ENCODE assay signal across 24 cellular contexts in the genomic region with DNA sequence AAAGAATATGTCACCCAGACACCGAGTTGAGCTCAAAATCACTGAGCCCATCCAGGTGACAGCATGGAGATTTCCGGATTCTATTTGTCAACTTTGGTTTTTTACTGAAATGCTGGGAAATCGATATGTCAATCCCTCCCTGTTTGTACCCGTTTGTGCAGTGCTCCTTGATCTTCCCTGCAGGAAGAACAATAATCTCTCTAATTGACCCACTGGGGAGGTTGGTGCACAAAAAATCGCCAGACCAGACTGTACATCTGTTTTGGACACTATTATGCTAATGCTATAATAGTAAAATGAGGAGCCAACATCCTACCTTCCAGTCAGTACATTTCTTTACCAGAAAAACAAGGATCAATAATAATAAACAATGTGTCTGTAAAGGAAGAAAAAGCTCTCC. TPM values are rescaled to one million over a fixed set of nuclear protein-coding genes. Genes with fewer than 3 reads are reported as not detected.
DNase-seq lines count a peak whose midpoint lies in the region; FAIRE-seq and TF ChIP-seq lines count a peak whose summit lies in the region.
"Had no signal": no experiment of that assay in that cellular context is flagged by ENCODE, and none has a peak within 500 bp of the region (broad histone marks: within the 10 kb centered on the region; RNA-seq: fewer than 3 reads in every experiment).

No MANE protein-coding gene starts in this region.

- H2BK12ac ChIP-seq in H1 (ENCODE audit: low read depth, low read length) = no peak overlapping the region

- no peak overlapping the region for H3K9ac ChIP-seq in H1 (replicated peaks in 1 of 4; ENCODE audit: extremely low read depth in 1 of 4, low read depth in 3 of 4, low read length in 3 of 4)

- H3K18ac ChIP-seq in H1 (ENCODE audit: extremely low read depth, low read length) = no peak overlapping the region

- H3K36me3 Mint-ChIP-seq in IgD-negative memory B cell = no peaks in the 10 kb centered on the region
- peaks cover 4% of the 10 kb centered on the region for H3K36me3 Mint-ChIP-seq in type B pancreatic cell

- no peak for TF ChIP-seq RAD21 in H1 (IDR thresholded peaks at IDR 0.05 in 1 of 2, conservative IDR thresholded peaks at IDR 0.05 in 1 of 2; ENCODE audit: low read depth in 2 of 2, low read length in 2 of 2)

- H3K23ac ChIP-seq in H1 (ENCODE audit: insufficient read length) = no peak overlapping the region

- no peak for TF ChIP-seq POLR2A in H1 (IDR thresholded peaks at IDR 0.05; ENCODE audit: control extremely low read depth in 1 of 2, low read depth in 2 of 2, low read length in 2 of 2)

- no peak overlapping the region for H2AFZ ChIP-seq in H1 (ENCODE audit: low read length)

- H4K8ac ChIP-seq in H1 (ENCODE audit: extremely low read depth, insufficient read depth, low read length) = no peak overlapping the region

- no peak overlapping the region for H2AK5ac ChIP-seq in H1 (ENCODE audit: low read depth, low read length)

- peak; percentile 12 for DNase-seq in GM10266 (ENCODE audit: extremely low spot score)
- no peak for DNase-seq in H1 (ENCODE audit: low read depth in 1 of 2, low spot score in 2 of 2)
- no peak for DNase-seq in type B pancreatic cell (ENCODE audit: extremely low spot score, unreplicated experiment)
- no peak for DNase-seq in AG08395 (ENCODE audit: low spot score)
- no peak for DNase-seq in GM19239 (ENCODE audit: insufficient read length, low spot score)
- no peak for DNase-seq in SKM-1 treated with dmso at 0.1 percent for 144 hours (lab: John Stamatoyannopoulos, UW; ENCODE audit: unreplicated experiment)
- DNase-seq: ACHN, Calu3, DND-41, H7, NCI-H1092, NCI-H1436, NCI-H187, NCI-H2171 treated with DMSO at 0.1 percent for 48 hours, NCI-H345, NCI-H510A treated with DMSO at 0.1 percent for 48 hours, NCI-H748 treated with DMSO at 0.1 percent for 48 hours, SHP77, SW 1271 had no signal

- CTCF ChIA-PET in H1 (lab: Charles Lee; ENCODE audit: partially characterized antibody) = interaction anchor here (0.6 to 8.7 kb wide), 8 partner anchors 8 to 517 kb away, joined by 3 to 122 read pairs (median 4); no protein-coding TSS in a partner anchor

- H3K9me3 Mint-ChIP-seq in IgD-negative memory B cell = peaks cover 0 to 16% (median 3%) of the 10 kb centered on the region in 3 donors
- no peaks in the 10 kb centered on the region for H3K9me3 Mint-ChIP-seq in type B pancreatic cell
- H3K9me3 Mint-ChIP-seq: T-helper 1 cell treated with Interleukin-12 subunit alpha and Interleukin-12 subunit beta and Interleukin-4 antibody, amounts not matched to agents 30 μg/mL and 1 μg/mL, for 36 hours had no signal

- H2BK120ac ChIP-seq in H1 (replicated peaks; ENCODE audit: low read depth, low read length) = no peak overlapping the region

- peak overlapping the region in 1 of 4 donors; percentile 7 for H3K4me3 Mint-ChIP-seq in IgD-negative memory B cell
- peak overlapping the region; percentile 38 for H3K4me3 Mint-ChIP-seq in type B pancreatic cell
- H3K4me3 Mint-ChIP-seq: T-helper 1 cell treated with Interleukin-12 subunit alpha and Interleukin-12 subunit beta and Interleukin-4 antibody, amounts not matched to agents 30 μg/mL and 1 μg/mL, for 36 hours had no signal

- H3K79me2 ChIP-seq in H1 (ENCODE audit: control insufficient read depth in 1 of 2, insufficient read depth in 2 of 2, low read length in 2 of 2) = no peaks in the 10 kb centered on the region

- H3K23me2 ChIP-seq in H1 (ENCODE audit: low read depth, low read length) = peaks cover 8% of the 10 kb centered on the region; the same call in 1 of the 2 replicates

- TF ChIP-seq EP300 in H1 (IDR thresholded peaks at IDR 0.05; ENCODE audit: borderline replicate concordance in 1 of 2, low read depth in 2 of 2, low read length in 2 of 2) = no peak

- FAIRE-seq in H1 (lab: Jason Lieb, UNC) = no peak
- no peak for FAIRE-seq in GM19239 (lab: Jason Lieb, UNC)

- H3K14ac ChIP-seq in H1 (ENCODE audit: insufficient read length) = no peak overlapping the region

- no peak overlapping the region for H3K27ac ChIP-seq in H1 (ENCODE audit: low read depth, low read length)
- H3K27ac ChIP-seq: RWPE1 had no signal

- no peak overlapping the region; a peak in 1 of 4 replicates for H3K4me2 ChIP-seq in H1 (ENCODE audit: insufficient read depth in 1 of 2, low read depth in 2 of 2, low read length in 2 of 2)

- H3K27me3 Mint-ChIP-seq in IgD-negative memory B cell = peaks cover 75% of the 10 kb centered on the region
- peaks cover 93% of the 10 kb centered on the region for H3K27me3 Mint-ChIP-seq in type B pancreatic cell

- no peak overlapping the region for H2BK20ac ChIP-seq in H1 (ENCODE audit: low read length)

- peaks cover 0 to 3% (median 0%) of the 10 kb centered on the region in 4 experiments; a peak in 1 of 8 replicates for H3K36me3 ChIP-seq in H1 (ENCODE audit: control insufficient read depth in 2 of 4, insufficient read depth in 4 of 4, low read length in 3 of 4)

- H2BK15ac ChIP-seq in H1 (ENCODE audit: low read length) = no peak overlapping the region

- no peak overlapping the region for H3K4me3 ChIP-seq in H1 (ENCODE audit: extremely low read depth in 1 of 4, insufficient read depth in 2 of 4, low read depth in 3 of 4, low read length in 4 of 4)

- 17% methylated on average over 5 of the region's 5 CpGs; no CpG with 5 or more reads in 1 of the 2 experiments for WGBS in H1 (ENCODE audit: extremely low coverage in 1 of 2, insufficient coverage in 1 of 2, insufficient read length in 1 of 2, insufficient replicate concordance in 2 of 2, low coverage in 1 of 2, low lambda C conversion rate in 2 of 2, missing lambda C conversion rate in 1 of 2), 2 experiments

- H3K79me1 ChIP-seq in H1 (ENCODE audit: low read depth, low read length) = no peaks in the 10 kb centered on the region

- no peak for TF ChIP-seq CTCF in GM10266 (IDR thresholded peaks at IDR 0.05; ENCODE audit: control insufficient read depth, insufficient read depth, low read depth, missing control alignments)
- no peak for TF ChIP-seq CTCF in H1 (IDR thresholded peaks at IDR 0.05; ENCODE audit: control extremely low read depth in 1 of 3, insufficient read depth in 1 of 3, low read depth in 1 of 3, low read length in 3 of 3)
- no peak for TF ChIP-seq CTCF in type B pancreatic cell (conservative IDR thresholded peaks at IDR 0.05)

- peaks cover 19 to 31% of the 10 kb centered on the region in 2 experiments for H4K20me1 ChIP-seq in H1 (replicated peaks in 1 of 2; ENCODE audit: control insufficient read depth in 1 of 2, insufficient read depth in 2 of 2, low read length in 2 of 2)

- H3K4ac ChIP-seq in H1 (replicated peaks; ENCODE audit: insufficient read length, low read depth, low read length) = no peak overlapping the region

- H4K5ac ChIP-seq in H1 (ENCODE audit: insufficient read length, low read depth, low read length) = no peak overlapping the region

- no peak overlapping the region for H3K56ac ChIP-seq in H1 (replicated peaks; ENCODE audit: insufficient read length, low read depth, low read length)

- H3K27ac Mint-ChIP-seq in IgD-negative memory B cell (peak overlapping the region in 2 of 3 donors; percentile 22 to 99), type B pancreatic cell (no peak overlapping the region)

- H3K4me1 Mint-ChIP-seq in IgD-negative memory B cell (peaks cover 2 to 5% (median 4%) of the 10 kb centered on the region in 3 donors), type B pancreatic cell (ENCODE audit: unreplicated experiment) (peaks cover 10% of the 10 kb centered on the region)

- H2BK5ac ChIP-seq in H1 (ENCODE audit: low read depth, low read length) = no peak overlapping the region

- H3K9me3 ChIP-seq in H1 (ENCODE audit: insufficient read depth in 2 of 2, low read depth in 1 of 2, low read length in 1 of 2) = no peaks in the 10 kb centered on the region

- H3K27me3 ChIP-seq in H1 (replicated peaks in 1 of 4; ENCODE audit: control insufficient read depth in 3 of 4, extremely low read depth in 1 of 4, insufficient read depth in 3 of 4, low read length in 3 of 4) = peaks cover 90 to 99% (median 96%) of the 10 kb centered on the region in 4 experiments

- POLR2A ChIA-PET in H1 (lab: Charles Lee; ENCODE audit: partially characterized antibody) = interaction anchor here (3.3 kb wide), 1 partner anchor 11 kb away, joined by 18 read pairs; no protein-coding TSS in a partner anchor

- H4K91ac ChIP-seq in H1 (replicated peaks; ENCODE audit: insufficient read length, low read length) = no peak overlapping the region

- peaks cover 16 to 57% (median 31%) of the 10 kb centered on the region in 4 experiments for H3K4me1 ChIP-seq in H1 (replicated peaks in 1 of 4; ENCODE audit: control insufficient read depth in 3 of 4, insufficient read depth in 4 of 4, low read length in 3 of 4)

TF ChIP-seq in H1, 55 proteins besides CTCF, POLR2A, EP300 and RAD21:
- TF ChIP-seq CBX8 (IDR thresholded peaks at IDR 0.05; ENCODE audit: borderline replicate concordance, low read depth, low read length) = 0 out of 2 replicates have a peak, but pooled peaks have one; percentile 32
- TF ChIP-seq TEAD4 (IDR thresholded peaks at IDR 0.05; ENCODE audit: low read depth, low read length) = no peak
- TF ChIP-seq TCF12 (IDR thresholded peaks at IDR 0.05; ENCODE audit: low read depth, low read length) = no peak
- no peak for TF ChIP-seq SIX5 (IDR thresholded peaks at IDR 0.05; ENCODE audit: low read depth, low read length)
- TF ChIP-seq SP1 (IDR thresholded peaks at IDR 0.05; ENCODE audit: low read depth, low read length) = no peak
- TF ChIP-seq RXRA (IDR thresholded peaks at IDR 0.05; ENCODE audit: insufficient read depth, low read depth, low read length) = no peak
- no peak for TF ChIP-seq NRF1 (IDR thresholded peaks at IDR 0.05; ENCODE audit: low read depth, low read length)
- TF ChIP-seq SAP30 (IDR thresholded peaks at IDR 0.05; ENCODE audit: insufficient read depth, insufficient replicate concordance, low read length) = no peak
- peak; percentile 60 for TF ChIP-seq RNF2 (IDR thresholded peaks at IDR 0.05; ENCODE audit: borderline replicate concordance, low read depth, low read length, missing control alignments, poor library complexity, severe bottlenecking)
- TF ChIP-seq CTBP2 (IDR thresholded peaks at IDR 0.05; ENCODE audit: borderline replicate concordance, insufficient read depth, insufficient read length, low read length) = no peak
- no peak for TF ChIP-seq POU5F1 (IDR thresholded peaks at IDR 0.05; ENCODE audit: low read depth, low read length)

RNA-seq across cellular contexts. Expression of a gene that starts 1.8 kb away (rescaled TPM):
- polyA plus RNA-seq in IgD-negative memory B cell (not detected), H1 (2011; rRNA removed) (not detected in 2 replicates)
- total RNA-seq in H1 (2021; fragmentation: NEBNext Ultra II Directional; extraction: Animal tissue kit (Norgen Biotek cat#: 25700)) = 0.15 TPM in 2 replicates
- not detected for polyA plus RNA-seq in H1 (2011; cell fraction: cytosol; rRNA removed)
- polyA plus RNA-seq in H1 (2011; cell fraction: nucleus; rRNA removed) = not detected
- polyA plus RNA-seq in H1 (2012, experiment 1 of 2) = not detected in 4 replicates
- not detected for polyA plus RNA-seq in H1 (2012, experiment 2 of 2)
- 0.02 TPM for polyA plus RNA-seq in H1 (2013, experiment 1 of 2)
- 0.04 TPM for polyA plus RNA-seq in H1 (2013, experiment 2 of 2)
- polyA minus RNA-seq in H1 (2011; rRNA and poly(A)+ RNA removed) = not detected in 2 replicates
- polyA minus RNA-seq in H1 (2011; cell fraction: cytosol; rRNA and poly(A)+ RNA removed) = not detected
- polyA minus RNA-seq in H1 (2011; cell fraction: nucleus; rRNA and poly(A)+ RNA removed) = not detected
- 14.8 TPM in 1 of 2 replicates, not detected in the other for total RNA-seq in type B pancreatic cell (ENCODE audit: low replicate concordance)
- total RNA-seq: Calu3, H7, HT-29 had no signal
- polyA plus RNA-seq: BJ had no signal
